Comparison of ENCODE assay signal across 10 cellular contexts in genomic region chr13:113519556-113519955, GRCh38.
"Had no signal": no experiment of that assay in that cellular context is flagged by ENCODE, and none has a peak within 500 bp of the region (broad histone marks: within the 10 kb centered on the region; RNA-seq: fewer than 3 reads in every experiment).

No MANE protein-coding gene starts in this region.

- H3K4me2 ChIP-seq: GM23338 had no signal

- ATAC-seq: GM23338, HCT116, K562 had no signal

- FAIRE-seq: H1, H54, HTR-8/SVneo, K562 had no signal

- H3K27ac Mint-ChIP-seq: GM23338, HFFc6 had no signal

- H3K9me3 Mint-ChIP-seq: GM23338, HFFc6 had no signal

- H3K4me1 ChIP-seq: HAP-1 had no signal

- H2AFZ ChIP-seq: GM23338 had no signal

- H3K9me3 ChIP-seq: HAP-1 had no signal

- H3K4me3 Mint-ChIP-seq: GM23338, HFFc6 had no signal

- H3K4me3 ChIP-seq: GM23338, HAP-1, K562 had no signal

- DNase-seq: HFFc6, IMR-90, KG1 had no signal

- H3K4me1 Mint-ChIP-seq: GM23338 had no signal
